Comparison of ENCODE assay signal across 2 cellular contexts in genomic region chr2:124652099-124652498, GRCh38.
TF ChIP-seq lines count a peak whose summit lies in the region.

No MANE protein-coding gene starts in this region.

TF ChIP-seq in IMR-90, 13 proteins besides CTCF, POLR2A, EP300 and RAD21:
- TF ChIP-seq RCOR1 (IDR thresholded peaks at IDR 0.05; ENCODE audit: insufficient replicate concordance, low read length) (no peak), FOS (IDR thresholded peaks at IDR 0.05; ENCODE audit: low read depth, low read length) (no peak), RFX5 (IDR thresholded peaks at IDR 0.05; ENCODE audit: low read depth, low read length) (no peak), MAZ (IDR thresholded peaks at IDR 0.05; ENCODE audit: borderline replicate concordance, low read depth, low read length) (no peak), CEBPB (IDR thresholded peaks at IDR 0.05; ENCODE audit: low read depth, low read length) (no peak), ELK1 (IDR thresholded peaks at IDR 0.05; ENCODE audit: borderline replicate concordance, low read depth, low read length) (no peak), BHLHE40 (IDR thresholded peaks at IDR 0.05; ENCODE audit: low read depth, low read length) (no peak)
TF ChIP-seq in IMR-90: peak in this region for 0.

TF ChIP-seq in H1, 55 proteins besides CTCF, POLR2A, EP300 and RAD21:
- no peak for TF ChIP-seq KDM5A (IDR thresholded peaks at IDR 0.05; ENCODE audit: low read length)
- no peak for TF ChIP-seq ATF2 (IDR thresholded peaks at IDR 0.05; ENCODE audit: low read length)
- TF ChIP-seq EZH2 (IDR thresholded peaks at IDR 0.05; ENCODE audit: low read depth, low read length, severe bottlenecking) = no peak
- no peak for TF ChIP-seq SP2 (IDR thresholded peaks at IDR 0.05; ENCODE audit: low read length)
- TF ChIP-seq PHF8 (conservative IDR thresholded peaks at IDR 0.05; ENCODE audit: low read depth, low read length) = no peak
- TF ChIP-seq SRF (IDR thresholded peaks at IDR 0.05; ENCODE audit: low read depth, low read length) = no peak
